Comparison of ENCODE assay signal across 22 cellular contexts in the genomic region with DNA sequence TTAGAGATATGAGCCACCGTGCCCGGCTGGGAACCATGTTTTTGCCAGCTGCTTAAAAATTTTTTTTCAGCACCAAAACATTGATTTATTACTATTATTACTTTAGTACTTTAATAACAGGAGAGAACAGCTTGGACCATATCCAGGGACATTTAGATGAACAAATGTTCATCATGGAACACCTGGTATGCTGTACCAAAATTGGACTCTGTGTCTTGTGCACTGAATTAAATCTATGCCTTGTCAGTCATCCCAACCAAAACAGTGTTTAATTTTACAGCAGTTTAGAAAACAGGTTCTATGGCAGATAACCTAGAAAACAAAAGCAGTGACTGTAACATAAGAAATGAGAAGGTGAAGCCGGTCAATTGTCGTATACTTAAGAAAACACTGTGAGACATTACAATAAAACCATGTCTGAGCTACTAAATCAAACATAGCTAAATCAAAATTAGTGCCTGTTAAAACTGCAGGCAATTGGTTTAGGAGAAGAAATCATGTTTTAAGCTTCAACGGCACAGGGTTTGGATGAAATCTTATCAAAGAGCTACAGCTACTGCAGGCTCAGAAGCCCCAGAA.
"Had no signal": no experiment of that assay in that cellular context is flagged by ENCODE, and none has a peak within 500 bp of the region (broad histone marks: within the 10 kb centered on the region; RNA-seq: fewer than 3 reads in every experiment).

No MANE protein-coding gene starts in this region.

- DNase-seq: activated CD4-positive, alpha-beta memory T cell treated with anti-CD3 and anti-CD28 coated beads for 36 hours; activated CD4-positive, alpha-beta T cell treated with anti-CD3 and anti-CD28 coated beads for 36 hours; activated CD8-positive, alpha-beta memory T cell treated with anti-CD3 and anti-CD28 coated beads, Interleukin-2, amount 10 ng/mL, durations not matched to agents 7 days and 5 days; activated naive CD4-positive, alpha-beta T cell; activated naive CD8-positive, alpha-beta T cell treated with anti-CD3 and anti-CD28 coated beads for 36 hours; amniotic stem cell; endodermal cell; foreskin keratinocyte; mesendoderm; naive thymus-derived CD8-positive, alpha-beta T cell; pancreas; stimulated activated CD4-positive, alpha-beta T cell treated with anti-CD3 and anti-CD28 coated beads, Interleukin-4, amount 100 ng/mL, for 1 hour; stomach had no signal

- H3K36me3 ChIP-seq: cardiac muscle cell, neutrophil, pancreas, stomach, vagina had no signal

- H3K9me3 ChIP-seq: neutrophil, pancreas, stomach, vagina had no signal

- H3K4me1 Mint-ChIP-seq: activated CD4-positive, alpha-beta T cell treated with anti-CD3 and anti-CD28 coated beads for 36 hours; activated CD8-positive, alpha-beta memory T cell treated with anti-CD3 and anti-CD28 coated beads, Interleukin-2, amount 10 ng/mL, durations not matched to agents 7 days and 5 days; activated T-helper 17 cell treated with anti-CD3 and anti-CD28 coated beads, Interleukin-2, amount 50 U/mL, for 72 hours; naive thymus-derived CD8-positive, alpha-beta T cell had no signal

- H3K27ac Mint-ChIP-seq: activated CD4-positive, alpha-beta memory T cell treated with anti-CD3 and anti-CD28 coated beads for 36 hours; activated CD4-positive, alpha-beta T cell treated with anti-CD3 and anti-CD28 coated beads for 36 hours; activated CD8-positive, alpha-beta memory T cell treated with anti-CD3 and anti-CD28 coated beads, Interleukin-2, amount 10 ng/mL, durations not matched to agents 7 days and 5 days; activated naive CD8-positive, alpha-beta T cell treated with anti-CD3 and anti-CD28 coated beads for 36 hours; activated T-helper 17 cell treated with anti-CD3 and anti-CD28 coated beads, Interleukin-2, amount 50 U/mL, for 72 hours; endodermal cell; naive thymus-derived CD8-positive, alpha-beta T cell; WTC11 had no signal

- H3K4me1 ChIP-seq: foreskin keratinocyte had no signal

- H3K27me3 ChIP-seq: cardiac muscle cell, hepatocyte, neutrophil, pancreas, stomach, vagina had no signal

- H3K27me3 Mint-ChIP-seq: activated CD4-positive, alpha-beta T cell treated with anti-CD3 and anti-CD28 coated beads for 36 hours; activated naive CD8-positive, alpha-beta T cell treated with anti-CD3 and anti-CD28 coated beads for 36 hours; naive thymus-derived CD8-positive, alpha-beta T cell had no signal

- H3K27ac ChIP-seq: cardiac muscle cell, epithelial cell of prostate, foreskin keratinocyte, hepatocyte, neutrophil, pancreas, stomach, vagina had no signal

- H3K4me3 ChIP-seq: cardiac muscle cell, hepatocyte, pancreas, smooth muscle cell, stomach, vagina had no signal

- ATAC-seq: activated CD4-positive, alpha-beta T cell treated with anti-CD3 and anti-CD28 coated beads for 36 hours; activated CD8-positive, alpha-beta memory T cell treated with anti-CD3 and anti-CD28 coated beads, Interleukin-2, amount 10 ng/mL, durations not matched to agents 7 days and 5 days; activated T-helper 17 cell treated with anti-CD3 and anti-CD28 coated beads, Interleukin-2, amount 50 U/mL, for 72 hours; foreskin keratinocyte; naive thymus-derived CD8-positive, alpha-beta T cell; pancreas; sciatic nerve; WTC11 had no signal

- H3K36me3 Mint-ChIP-seq: activated CD4-positive, alpha-beta memory T cell treated with anti-CD3 and anti-CD28 coated beads for 36 hours; activated CD8-positive, alpha-beta memory T cell treated with anti-CD3 and anti-CD28 coated beads, Interleukin-2, amount 10 ng/mL, durations not matched to agents 7 days and 5 days; activated naive CD8-positive, alpha-beta T cell treated with anti-CD3 and anti-CD28 coated beads for 36 hours; WTC11 had no signal

- H3K9me3 Mint-ChIP-seq: activated CD4-positive, alpha-beta memory T cell treated with anti-CD3 and anti-CD28 coated beads for 36 hours; activated naive CD8-positive, alpha-beta T cell treated with anti-CD3 and anti-CD28 coated beads for 36 hours; activated T-helper 17 cell treated with anti-CD3 and anti-CD28 coated beads, Interleukin-2, amount 50 U/mL, for 72 hours; endodermal cell; naive thymus-derived CD8-positive, alpha-beta T cell; WTC11 had no signal

- H3K4me3 Mint-ChIP-seq: activated CD4-positive, alpha-beta memory T cell treated with anti-CD3 and anti-CD28 coated beads for 36 hours; activated CD4-positive, alpha-beta T cell treated with anti-CD3 and anti-CD28 coated beads for 36 hours; activated CD8-positive, alpha-beta memory T cell treated with anti-CD3 and anti-CD28 coated beads, Interleukin-2, amount 10 ng/mL, durations not matched to agents 7 days and 5 days; activated naive CD8-positive, alpha-beta T cell treated with anti-CD3 and anti-CD28 coated beads for 36 hours; activated T-helper 17 cell treated with anti-CD3 and anti-CD28 coated beads, Interleukin-2, amount 50 U/mL, for 72 hours; endodermal cell; naive thymus-derived CD8-positive, alpha-beta T cell; WTC11 had no signal
